ENCODE assay signal across 8 cellular contexts in the genomic region with DNA sequence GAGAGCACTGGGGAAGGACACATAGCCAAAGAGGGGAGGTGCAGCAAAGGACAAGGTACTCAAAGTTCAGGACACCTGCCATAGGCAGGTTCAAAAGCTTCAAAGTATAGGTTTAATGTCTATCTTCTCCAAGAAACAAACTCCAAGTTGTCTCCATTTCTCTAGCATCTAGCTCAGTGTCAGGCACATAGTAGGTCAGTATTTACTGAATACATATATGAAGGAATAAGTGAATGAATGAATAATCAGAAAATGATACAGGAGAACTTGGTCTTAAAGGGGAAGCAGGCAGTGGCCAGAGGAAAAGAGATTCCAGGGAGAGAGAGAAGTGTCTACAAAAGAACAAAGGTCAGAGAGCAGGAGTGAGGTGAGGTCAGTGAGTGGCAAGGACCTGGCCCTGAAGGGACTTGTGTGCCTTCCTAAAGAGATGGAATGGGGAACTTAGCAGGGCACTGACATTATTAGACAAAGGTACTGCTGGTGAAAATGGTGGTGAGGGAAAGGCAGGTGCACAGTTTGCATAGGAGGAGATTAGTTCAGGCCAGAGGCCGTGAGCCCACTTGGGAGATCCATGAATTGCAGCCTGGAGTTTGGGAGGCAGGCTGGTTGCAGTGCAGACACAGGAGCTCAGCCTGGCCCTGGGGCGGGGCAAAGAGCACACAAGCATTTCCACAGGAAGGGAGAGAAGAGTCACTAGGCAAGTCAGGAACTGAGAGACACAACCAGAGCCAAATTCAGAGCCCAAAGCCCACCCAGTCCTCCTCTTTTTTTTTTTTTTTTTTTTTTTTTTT. TPM values are rescaled to one million over a fixed set of nuclear protein-coding genes. Genes with fewer than 3 reads are reported as not detected.
DNase-seq lines count a peak whose midpoint lies in the region; ATAC-seq and TF ChIP-seq lines count a peak whose summit lies in the region.

No MANE protein-coding gene starts in this region.

- peak in 1 of 2 donors; percentile 45 for TF ChIP-seq POLR2A in adrenal gland (IDR thresholded peaks at IDR 0.05)

- H3K27me3 ChIP-seq in adrenal gland (no peaks in the 10 kb centered on the region), aorta (ENCODE audit: control insufficient read depth in 1 of 2, insufficient read depth in 2 of 2, low read length in 1 of 2) (no peaks in the 10 kb centered on the region)

- peaks cover 70 to 86% of the 10 kb centered on the region in 2 donors for H3K4me1 ChIP-seq in adrenal gland (replicated peaks in 1 of 2)
- H3K4me1 ChIP-seq in aorta (ENCODE audit: control insufficient read depth in 1 of 2, insufficient read depth in 2 of 2, low read length in 2 of 2): no peaks in the 10 kb centered on the region

- TF ChIP-seq CTCF in adrenal gland (IDR thresholded peaks at IDR 0.05) (no peak), GM13976 (IDR thresholded peaks at IDR 0.05; ENCODE audit: borderline replicate concordance, control extremely low read depth, extremely low read depth, insufficient read depth, missing control alignments) (no peak)

- H3K4me3 ChIP-seq in adrenal gland (peak overlapping the region in 1 of 4 donors; percentile 12), aorta (ENCODE audit: low read length in 2 of 2) (no peak overlapping the region)

- in situ Hi-C loops in GM13976 (cut with MboI; ENCODE audit: low sequenced_read_pairs, unreplicated experiment): no loop called here

- ATAC-seq in Right ventricle myocardium inferior (peak; percentile 51), left lobe of liver (peak; percentile 82), aorta (ENCODE audit: low FRiP score) (peak; percentile 63), GM19324 (IDR thresholded peaks at IDR 0.05; ENCODE audit: low FRiP score, unreplicated experiment) (no peak), GM18868 (IDR thresholded peaks at IDR 0.05; ENCODE audit: unreplicated experiment) (no peak)

- DNase-seq in Right ventricle myocardium inferior (ENCODE audit: missing footprints) (no peak), cardiac septum (ENCODE audit: low spot score) (no peak), adrenal gland (peak in 5 of 7 donors; percentile 63 to 77 (median 70)), left lobe of liver (ENCODE audit: low spot score) (peak; percentile 64), aorta (no peak), GM13976 (ENCODE audit: low spot score) (no peak)

- intact Hi-C loops in Right ventricle myocardium inferior (cut with DNase I): loop anchor here (5.0 kb wide), 1 partner anchor 34 kb away; no protein-coding TSS in a partner anchor
- intact Hi-C loops in cardiac septum (cut with DNase I): loop anchor here (5.0 kb wide), 1 partner anchor 64 kb away; no protein-coding TSS in a partner anchor
- intact Hi-C loops in adrenal gland (cut with DNase I): no loop called here
- intact Hi-C loops in aorta (cut with DNase I): no loop called here

- WGBS in adrenal gland, 4 donors: 0 to 15% (median 11%) methylated on average over 2 of the region's 2 CpGs
- WGBS in aorta, 2 donors: 70 to 79% methylated on average over 2 of the region's 2 CpGs

- H3K9me3 ChIP-seq in adrenal gland (replicated peaks in 1 of 3): no peaks in the 10 kb centered on the region
- H3K9me3 ChIP-seq in aorta (ENCODE audit: control insufficient read depth, low read length): no peaks in the 10 kb centered on the region

- H3K27ac ChIP-seq in adrenal gland: peak overlapping the region; percentile 72 to 94 (median 85)
- H3K27ac ChIP-seq in aorta (ENCODE audit: low read depth in 1 of 2, low read length in 2 of 2): peak overlapping the region in 1 of 2 donors; percentile 10

- H3K36me3 ChIP-seq in adrenal gland (replicated peaks in 1 of 2) (peaks cover 0 to 15% of the 10 kb centered on the region in 2 donors), aorta (ENCODE audit: control insufficient read depth in 1 of 2, insufficient read depth in 2 of 2, low read length in 1 of 2) (peaks cover 3 to 4% of the 10 kb centered on the region in 2 donors)

RNA-seq across cellular contexts. Expression of a gene that starts 21.4 kb away (rescaled TPM):
- total RNA-seq in Right ventricle myocardium inferior (12.2 TPM), cardiac septum (11.3 TPM), adrenal gland (10 to 100 TPM; 32.4 to 95.0 (median 66.5) TPM), left lobe of liver (50.4 TPM), aorta (100 to 1,000 TPM in 1 of 2 donors, 10 to 100 TPM in 1; 49.0 to 109 TPM)
- polyA plus RNA-seq in adrenal gland (10 to 100 TPM; 16.3 to 24.5 (median 18.2) TPM), aorta (10 to 100 TPM in 1 of 2 donors, 1 to 10 TPM in 1; 9.8 to 57.5 TPM)

RNA-seq across cellular contexts. Expression of a gene that starts 36.2 kb away (rescaled TPM):
- not detected for total RNA-seq in Right ventricle myocardium inferior
- total RNA-seq in cardiac septum: not detected
- not detected for total RNA-seq in adrenal gland
- polyA plus RNA-seq in adrenal gland: not detected
- total RNA-seq in left lobe of liver: not detected
- not detected for total RNA-seq in aorta
- polyA plus RNA-seq in aorta: 1 to 10 TPM in 1 of 2 donors, not detected in 1; 1.0 TPM

Comparison
In these comparisons a context has a peak if more than half of its experiments do, and no peak if none do; other contexts are left out.
1. ATAC-seq: peak in Right ventricle myocardium inferior (single experiment), left lobe of liver (single experiment) and aorta (single experiment); none in GM19324 (single experiment) and GM18868 (single experiment).
2. DNase-seq: peak in adrenal gland (5 of 7) and left lobe of liver (single experiment); none in Right ventricle myocardium inferior (single experiment), cardiac septum (single experiment), aorta (0 of 2) and GM13976 (single experiment).
3. intact Hi-C loops: an anchor here in Right ventricle myocardium inferior (5.0 kb wide) and cardiac septum (5.0 kb wide); none called in adrenal gland and aorta.